1 cellular context compared by ENCODE assay signal in genomic region chr4:24137963-24138601, GRCh38.
TF ChIP-seq lines count a peak whose summit lies in the region.

No MANE protein-coding gene starts in this region.

TF ChIP-seq in IMR-90, 13 proteins besides CTCF, POLR2A, EP300 and RAD21:
- TF ChIP-seq MXI1 (IDR thresholded peaks at IDR 0.05; ENCODE audit: borderline replicate concordance, low read depth, low read length) (no peak), USF2 (IDR thresholded peaks at IDR 0.05; ENCODE audit: low read depth, low read length) (no peak)
